1 cellular context compared by ENCODE assay signal in the genomic region with DNA sequence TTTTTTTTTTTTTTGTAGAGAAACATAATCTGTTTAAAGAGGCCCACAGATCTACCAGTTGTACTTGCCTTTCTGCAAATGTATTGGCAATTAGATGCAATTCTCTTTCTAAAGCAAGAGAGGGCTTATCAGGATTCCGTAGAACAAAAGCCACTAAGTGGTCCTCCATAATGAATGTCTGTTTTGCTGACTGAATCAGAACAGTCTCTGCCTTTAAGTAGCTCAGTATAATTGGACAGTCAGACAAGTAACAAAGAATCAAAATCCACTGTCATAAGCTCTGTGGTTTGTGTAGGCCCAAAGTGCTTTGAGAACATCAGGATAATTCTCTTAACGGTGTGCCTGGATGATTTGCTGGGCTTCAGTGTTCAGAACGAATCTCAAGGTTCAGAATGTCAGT.
TF ChIP-seq lines count a peak whose summit lies in the region.

No MANE protein-coding gene starts in this region.

TF ChIP-seq in GM23338, 12 proteins besides CTCF, POLR2A, EP300 and RAD21 (continued from another document):
- TF ChIP-seq, protein P1, sequence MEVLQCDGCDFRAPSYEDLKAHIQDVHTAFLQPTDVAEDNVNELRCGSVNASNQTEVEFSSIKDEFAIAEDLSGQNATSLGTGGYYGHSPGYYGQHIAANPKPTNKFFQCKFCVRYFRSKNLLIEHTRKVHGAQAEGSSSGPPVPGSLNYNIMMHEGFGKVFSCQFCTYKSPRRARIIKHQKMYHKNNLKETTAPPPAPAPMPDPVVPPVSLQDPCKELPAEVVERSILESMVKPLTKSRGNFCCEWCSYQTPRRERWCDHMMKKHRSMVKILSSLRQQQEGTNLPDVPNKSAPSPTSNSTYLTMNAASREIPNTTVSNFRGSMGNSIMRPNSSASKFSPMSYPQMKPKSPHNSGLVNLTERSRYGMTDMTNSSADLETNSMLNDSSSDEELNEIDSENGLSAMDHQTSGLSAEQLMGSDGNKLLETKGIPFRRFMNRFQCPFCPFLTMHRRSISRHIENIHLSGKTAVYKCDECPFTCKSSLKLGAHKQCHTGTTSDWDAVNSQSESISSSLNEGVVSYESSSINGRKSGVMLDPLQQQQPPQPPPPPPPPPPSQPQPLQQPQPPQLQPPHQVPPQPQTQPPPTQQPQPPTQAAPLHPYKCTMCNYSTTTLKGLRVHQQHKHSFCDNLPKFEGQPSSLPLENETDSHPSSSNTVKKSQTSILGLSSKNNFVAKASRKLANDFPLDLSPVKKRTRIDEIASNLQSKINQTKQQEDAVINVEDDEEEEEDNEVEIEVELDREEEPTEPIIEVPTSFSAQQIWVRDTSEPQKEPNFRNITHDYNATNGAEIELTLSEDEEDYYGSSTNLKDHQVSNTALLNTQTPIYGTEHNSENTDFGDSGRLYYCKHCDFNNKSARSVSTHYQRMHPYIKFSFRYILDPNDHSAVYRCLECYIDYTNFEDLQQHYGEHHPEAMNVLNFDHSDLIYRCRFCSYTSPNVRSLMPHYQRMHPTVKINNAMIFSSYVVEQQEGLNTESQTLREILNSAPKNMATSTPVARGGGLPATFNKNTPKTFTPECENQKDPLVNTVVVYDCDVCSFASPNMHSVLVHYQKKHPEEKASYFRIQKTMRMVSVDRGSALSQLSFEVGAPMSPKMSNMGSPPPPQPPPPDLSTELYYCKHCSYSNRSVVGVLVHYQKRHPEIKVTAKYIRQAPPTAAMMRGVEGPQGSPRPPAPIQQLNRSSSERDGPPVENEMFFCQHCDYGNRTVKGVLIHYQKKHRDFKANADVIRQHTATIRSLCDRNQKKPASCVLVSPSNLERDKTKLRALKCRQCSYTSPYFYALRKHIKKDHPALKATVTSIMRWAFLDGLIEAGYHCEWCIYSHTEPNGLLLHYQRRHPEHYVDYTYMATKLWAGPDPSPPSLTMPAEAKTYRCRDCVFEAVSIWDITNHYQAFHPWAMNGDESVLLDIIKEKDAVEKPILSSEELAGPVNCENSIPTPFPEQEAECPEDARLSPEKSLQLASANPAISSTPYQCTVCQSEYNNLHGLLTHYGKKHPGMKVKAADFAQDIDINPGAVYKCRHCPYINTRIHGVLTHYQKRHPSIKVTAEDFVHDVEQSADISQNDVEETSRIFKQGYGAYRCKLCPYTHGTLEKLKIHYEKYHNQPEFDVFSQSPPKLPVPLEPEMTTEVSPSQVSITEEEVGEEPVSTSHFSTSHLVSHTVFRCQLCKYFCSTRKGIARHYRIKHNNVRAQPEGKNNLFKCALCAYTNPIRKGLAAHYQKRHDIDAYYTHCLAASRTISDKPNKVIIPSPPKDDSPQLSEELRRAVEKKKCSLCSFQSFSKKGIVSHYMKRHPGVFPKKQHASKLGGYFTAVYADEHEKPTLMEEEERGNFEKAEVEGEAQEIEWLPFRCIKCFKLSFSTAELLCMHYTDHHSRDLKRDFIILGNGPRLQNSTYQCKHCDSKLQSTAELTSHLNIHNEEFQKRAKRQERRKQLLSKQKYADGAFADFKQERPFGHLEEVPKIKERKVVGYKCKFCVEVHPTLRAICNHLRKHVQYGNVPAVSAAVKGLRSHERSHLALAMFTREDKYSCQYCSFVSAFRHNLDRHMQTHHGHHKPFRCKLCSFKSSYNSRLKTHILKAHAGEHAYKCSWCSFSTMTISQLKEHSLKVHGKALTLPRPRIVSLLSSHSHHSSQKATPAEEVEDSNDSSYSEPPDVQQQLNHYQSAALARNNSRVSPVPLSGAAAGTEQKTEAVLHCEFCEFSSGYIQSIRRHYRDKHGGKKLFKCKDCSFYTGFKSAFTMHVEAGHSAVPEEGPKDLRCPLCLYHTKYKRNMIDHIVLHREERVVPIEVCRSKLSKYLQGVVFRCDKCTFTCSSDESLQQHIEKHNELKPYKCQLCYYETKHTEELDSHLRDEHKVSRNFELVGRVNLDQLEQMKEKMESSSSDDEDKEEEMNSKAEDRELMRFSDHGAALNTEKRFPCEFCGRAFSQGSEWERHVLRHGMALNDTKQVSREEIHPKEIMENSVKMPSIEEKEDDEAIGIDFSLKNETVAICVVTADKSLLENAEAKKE (CRISPR knock-in tag; IDR thresholded peaks at IDR 0.05), result no peak
